Comparison of ENCODE assay signal across 11 cellular contexts in genomic region chr5:131279209-131279608, GRCh38. TPM values are rescaled to one million over a fixed set of nuclear protein-coding genes. Genes with fewer than 3 reads are reported as not detected.
DNase-seq lines count a peak whose midpoint lies in the region; ATAC-seq and TF ChIP-seq lines count a peak whose summit lies in the region.
"Had no signal": no experiment of that assay in that cellular context is flagged by ENCODE, and none has a peak within 500 bp of the region (broad histone marks: within the 10 kb centered on the region; RNA-seq: fewer than 3 reads in every experiment).

No MANE protein-coding gene starts in this region.

- 97 to 100% methylated on average over 1 of the region's 1 CpG for WGBS in GM23248 (ENCODE audit: low coverage in 1 of 2, low lambda C conversion rate in 2 of 2, missing lambda C conversion rate in 2 of 2), 2 experiments

- peak; percentile 36 for ATAC-seq in GM19324 (IDR thresholded peaks at IDR 0.05; ENCODE audit: low FRiP score, unreplicated experiment)
- ATAC-seq in HG03378 (IDR thresholded peaks at IDR 0.05; ENCODE audit: unreplicated experiment) = peak; percentile 27
- ATAC-seq in sciatic nerve = no peak

- H3K27ac ChIP-seq in CD4-positive, alpha-beta memory T cell (ENCODE audit: low read depth, low read length) = peak overlapping the region; percentile 63
- no peak overlapping the region for H3K27ac ChIP-seq in GM23248

- DNase-seq in CD4-positive, alpha-beta memory T cell = no peak
- DNase-seq in cerebellar nuclear complex (lab: John Stamatoyannopoulos, UW) (no peak), G401 (ENCODE audit: low spot score) (no peak), sciatic nerve (ENCODE audit: low spot score) (no peak), GM23248 (no peak)
- DNase-seq: activated CD4-positive, alpha-beta T cell treated with anti-CD3 and anti-CD28 coated beads for 48 hours had no signal

- no peak overlapping the region for H3K9ac ChIP-seq in GM23248

- CTCF ChIA-PET in CD4-positive, alpha-beta memory T cell (lab: Charles Lee; ENCODE audit: partially characterized antibody) = interaction anchor here (1.3 to 2.3 kb wide), 2 partner anchors 8 to 70 kb away, joined by 3 to 11 read pairs; no protein-coding TSS in a partner anchor

- H3K4me3 Mint-ChIP-seq in CD4-positive, alpha-beta memory T cell = peak overlapping the region; percentile 57 to 90 (median 78)
- H3K4me3 Mint-ChIP-seq in brain = peak overlapping the region in 1 of 5 experiments; percentile 27

- H3K27me3 Mint-ChIP-seq in CD4-positive, alpha-beta memory T cell = no peaks in the 10 kb centered on the region
- no peaks in the 10 kb centered on the region for H3K27me3 Mint-ChIP-seq in brain

- no peaks in the 10 kb centered on the region for H3K9me3 ChIP-seq in CD4-positive, alpha-beta memory T cell (ENCODE audit: control insufficient read depth in 1 of 2, low read length in 2 of 2)
- no peaks in the 10 kb centered on the region for H3K9me3 ChIP-seq in GM23248 (ENCODE audit: low read depth)

- no peaks in the 10 kb centered on the region for H4K20me1 ChIP-seq in GM23248 (ENCODE audit: insufficient read depth)

- POLR2A ChIA-PET in CD4-positive, alpha-beta memory T cell (lab: Charles Lee; ENCODE audit: partially characterized antibody) = interaction anchor here (1.5 to 30.3 kb wide), 3 partner anchors 20 to 99 kb away, joined by 3 to 1078 read pairs (median 208); partner anchors contain the start of gene CDC42SE2

- peaks cover 3% of the 10 kb centered on the region; the same call in 1 of the 2 replicates for H3F3A ChIP-seq in GM23248 (ENCODE audit: insufficient read depth)

- H3K4me3 ChIP-seq in CD4-positive, alpha-beta memory T cell (ENCODE audit: low read length in 2 of 2) = peak overlapping the region in 1 of 2 donors; percentile 37
- no peak overlapping the region for H3K4me3 ChIP-seq in GM23248
- H3K4me3 ChIP-seq: cardiac muscle cell, smooth muscle cell had no signal

- peaks cover 14 to 45% of the 10 kb centered on the region in 2 donors for H3K36me3 Mint-ChIP-seq in CD4-positive, alpha-beta memory T cell
- H3K36me3 Mint-ChIP-seq in brain = peaks cover 20% of the 10 kb centered on the region

- H3K36me3 ChIP-seq in CD4-positive, alpha-beta memory T cell (ENCODE audit: insufficient read depth, low read length) = no peaks in the 10 kb centered on the region
- H3K36me3 ChIP-seq in GM23248 (ENCODE audit: low read depth) = no peaks in the 10 kb centered on the region
- H3K36me3 ChIP-seq: cardiac muscle cell had no signal

- no peaks in the 10 kb centered on the region for H3K9me2 ChIP-seq in GM23248 (ENCODE audit: insufficient read depth)

- intact Hi-C loops in CD4-positive, alpha-beta memory T cell (cut with micrococcal nuclease) = no loop called here
- intact Hi-C loops in sciatic nerve (cut with DNase I) = no loop called here

- TF ChIP-seq CTCF in brain (conservative IDR thresholded peaks at IDR 0.05) = no peak

- in situ Hi-C loops in G401 (cut with HindIII; ENCODE audit: low sequenced_read_pairs) (no loop called here), GM23248 (cut with MboI) (no loop called here)

- peaks cover 0 to 15% (median 0%) of the 10 kb centered on the region in 8 donors for H3K9me3 Mint-ChIP-seq in CD4-positive, alpha-beta memory T cell
- no peaks in the 10 kb centered on the region for H3K9me3 Mint-ChIP-seq in brain

- H3K79me2 ChIP-seq in GM23248 (ENCODE audit: insufficient read depth) = peaks cover 88% of the 10 kb centered on the region

- no peak overlapping the region for H3K4me2 ChIP-seq in GM23248 (ENCODE audit: unreplicated experiment)
- H3K4me2 ChIP-seq: smooth muscle cell had no signal

- peaks cover 56 to 86% (median 72%) of the 10 kb centered on the region in 4 donors for H3K4me1 Mint-ChIP-seq in CD4-positive, alpha-beta memory T cell
- peaks cover 55% of the 10 kb centered on the region for H3K4me1 Mint-ChIP-seq in brain

- no peaks in the 10 kb centered on the region for H3K27me3 ChIP-seq in CD4-positive, alpha-beta memory T cell (ENCODE audit: insufficient read depth, low read length)
- H3K27me3 ChIP-seq in GM23248 (replicated peaks; ENCODE audit: insufficient read depth) = no peaks in the 10 kb centered on the region
- H3K27me3 ChIP-seq: cardiac muscle cell had no signal

- H3K4me1 ChIP-seq in CD4-positive, alpha-beta memory T cell (ENCODE audit: insufficient read depth, low read length) = peaks cover 89% of the 10 kb centered on the region
- H3K4me1 ChIP-seq in GM23248 (ENCODE audit: insufficient read depth) = peaks cover 7% of the 10 kb centered on the region; the same call in 1 of the 2 replicates

- no peak overlapping the region for H2AFZ ChIP-seq in GM23248

- H3K27ac Mint-ChIP-seq in CD4-positive, alpha-beta memory T cell = peak overlapping the region; percentile 76 to 96 (median 92)
- H3K27ac Mint-ChIP-seq in brain = peak overlapping the region in 4 of 5 experiments; percentile 4 to 58 (median 20)

RNA-seq across cellular contexts. Expression of gene CDC42SE2, which starts 15.4 kb away (rescaled TPM):
- total RNA-seq in CD4-positive, alpha-beta memory T cell = 100 to 1,000 TPM; 298 to 316 TPM
- polyA plus RNA-seq in CD4-positive, alpha-beta memory T cell = 100 to 1,000 TPM; 414 to 773 TPM
- 19.7 TPM for polyA plus RNA-seq in brain (ENCODE audit: insufficient read depth, low read depth, low replicate concordance)
- total RNA-seq in G401 (2014; rRNA removed; shearing (Covaris generic)) = 30.0 and 53.1 TPM in 2 replicates
- 29.7 TPM for total RNA-seq in sciatic nerve
- 17.5 and 22.1 TPM in 2 replicates for total RNA-seq in GM23248 (2014; rRNA removed; shearing (Covaris generic))
- polyA plus RNA-seq in GM23248 (2016; fragmentation: Nextera tagmentation; extraction: Ambion mirVana) = 13.7 and 14.3 TPM in 2 replicates
